11 cellular contexts compared by ENCODE assay signal in genomic region chr9:83231039-83231438, GRCh38.
DNase-seq lines count a peak whose midpoint lies in the region; ATAC-seq and TF ChIP-seq lines count a peak whose summit lies in the region.
"Had no signal": no experiment of that assay in that cellular context is flagged by ENCODE, and none has a peak within 500 bp of the region (broad histone marks: within the 10 kb centered on the region; RNA-seq: fewer than 3 reads in every experiment).

No MANE protein-coding gene starts in this region.

- no peak overlapping the region for H3K4me3 ChIP-seq in choroid plexus epithelial cell (ENCODE audit: low read depth, low read length)
- H3K4me3 ChIP-seq: mucosa of descending colon, right lobe of liver had no signal

- peaks cover 20% of the 10 kb centered on the region for H3K36me3 Mint-ChIP-seq in progenitor cell of endocrine pancreas (ENCODE audit: insufficient read depth)

- no peaks in the 10 kb centered on the region for H3K27me3 Mint-ChIP-seq in progenitor cell of endocrine pancreas

- H3K27ac Mint-ChIP-seq in progenitor cell of endocrine pancreas = no peak overlapping the region

- peak; percentile 8 for DNase-seq in activated CD4-positive, alpha-beta T cell treated with anti-CD3 and anti-CD28 coated beads for 48 hours
- no peak for DNase-seq in activated CD4-positive, alpha-beta T cell treated with anti-CD3 and anti-CD28 coated beads, Interleukin-2, amount 50 U/mL, for 1 hour
- DNase-seq in choroid plexus epithelial cell (ENCODE audit: low read depth) (peak; percentile 15), progenitor cell of endocrine pancreas (ENCODE audit: low spot score, unreplicated experiment) (no peak), AML-193 (lab: John Stamatoyannopoulos, UW) (no peak), globus pallidus (ENCODE audit: low spot score) (no peak)
- DNase-seq: GDM1, right lobe of liver had no signal

- TF ChIP-seq CTCF in choroid plexus epithelial cell (conservative IDR thresholded peaks at IDR 0.05; ENCODE audit: low read depth, low read length) (peak; percentile 19), progenitor cell of endocrine pancreas (IDR thresholded peaks at IDR 0.05; ENCODE audit: unreplicated experiment) (peak; percentile 29)

- ATAC-seq in HG03520 (IDR thresholded peaks at IDR 0.05; ENCODE audit: unreplicated experiment) (peak; percentile 75), GM18858 (IDR thresholded peaks at IDR 0.05; ENCODE audit: unreplicated experiment) (no peak)
- ATAC-seq: mucosa of descending colon had no signal

- H3K9me3 Mint-ChIP-seq in progenitor cell of endocrine pancreas (ENCODE audit: low read depth) = peaks cover 18% of the 10 kb centered on the region

- no peak overlapping the region for H3K4me3 Mint-ChIP-seq in progenitor cell of endocrine pancreas (ENCODE audit: low read depth)

- H3K4me1 Mint-ChIP-seq in progenitor cell of endocrine pancreas (ENCODE audit: low read depth) = no peaks in the 10 kb centered on the region

Comparison
In these comparisons a context has a peak if more than half of its experiments do, and no peak if none do; other contexts are left out.
1. DNase-seq: peak in activated CD4-positive, alpha-beta T cell treated with anti-CD3 and anti-CD28 coated beads for 48 hours (single experiment) and choroid plexus epithelial cell (single experiment); none in activated CD4-positive, alpha-beta T cell treated with anti-CD3 and anti-CD28 coated beads, Interleukin-2, amount 50 U/mL, for 1 hour (single experiment), progenitor cell of endocrine pancreas (single experiment), AML-193 (0 of 2) and globus pallidus (single experiment).